20 cellular contexts compared by ENCODE assay signal in the genomic region with DNA sequence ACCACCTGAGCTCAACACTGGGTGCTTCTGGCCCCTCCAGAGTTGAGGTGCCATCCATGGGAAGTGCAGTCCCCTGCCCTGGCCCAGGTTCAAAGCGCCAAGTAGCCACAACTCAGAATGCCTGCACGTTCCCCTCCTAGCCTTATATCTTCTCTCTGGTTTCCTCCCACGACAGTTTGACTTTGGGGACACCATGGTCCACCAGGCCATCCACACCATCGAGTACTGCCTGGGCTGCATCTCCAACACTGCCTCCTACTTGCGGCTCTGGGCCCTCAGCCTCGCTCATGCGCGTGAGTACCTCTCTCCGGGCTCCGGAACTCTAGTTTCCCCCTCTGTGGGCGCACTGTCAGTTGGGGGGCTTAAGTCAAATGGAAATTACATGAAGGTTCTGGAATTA. TPM values are rescaled to one million over a fixed set of nuclear protein-coding genes. Genes with fewer than 3 reads are reported as not detected.
DNase-seq lines count a peak whose midpoint lies in the region; ATAC-seq and TF ChIP-seq lines count a peak whose summit lies in the region.
"Had no signal": no experiment of that assay in that cellular context is flagged by ENCODE, and none has a peak within 500 bp of the region (broad histone marks: within the 10 kb centered on the region; RNA-seq: fewer than 3 reads in every experiment).

No MANE protein-coding gene starts in this region.

- TF ChIP-seq CTCF in ascending aorta (IDR thresholded peaks at IDR 0.05), result no peak
- TF ChIP-seq CTCF in gastroesophageal sphincter (IDR thresholded peaks at IDR 0.05), result no peak
- TF ChIP-seq CTCF in upper lobe of right lung (IDR thresholded peaks at IDR 0.05), result no peak

- H3K4me3 ChIP-seq in ascending aorta, result no peak overlapping the region
- H3K4me3 ChIP-seq in gastroesophageal sphincter, result no peak overlapping the region
- H3K4me3 ChIP-seq in upper lobe of right lung, result no peak overlapping the region

- no peak for DNase-seq in ascending aorta (ENCODE audit: low spot score in 2 of 2)
- peak; percentile 57 for DNase-seq in posterior vena cava (ENCODE audit: low spot score)
- DNase-seq in upper lobe of right lung, result no peak
- DNase-seq in stimulated activated CD4-positive, alpha-beta T cell treated with anti-CD3 and anti-CD28 coated beads, Interleukin-1b, Interleukin-23, amount 100 ng/mL, for 48 hours, result no peak
- no peak for DNase-seq in HuH-7.5 (ENCODE audit: low spot score)
- DNase-seq: activated CD4-positive, alpha-beta T cell treated with anti-CD3 and anti-CD28 coated beads, Interleukin-2, amount 10 ng/mL, durations not matched to agents 7 days and 5 days; activated CD8-positive, alpha-beta memory T cell treated with anti-CD3 and anti-CD28 coated beads, Interleukin-2, amount 50 U/mL, for 48 hours; activated gamma-delta T cell; AML-193; anterior cingulate cortex; H9; left colon; NCI-H2081; NCI-H526; SHP77; stimulated activated CD4-positive, alpha-beta T cell treated with anti-CD3 and anti-CD28 coated beads, Interleukin-4, amount 100 ng/mL, for 1 hour; T-cell had no signal

- H3K27me3 ChIP-seq in ascending aorta (no peaks in the 10 kb centered on the region), gastroesophageal sphincter (no peaks in the 10 kb centered on the region), upper lobe of right lung (no peaks in the 10 kb centered on the region)

- H3K4me1 ChIP-seq in ascending aorta (peaks cover 28 to 56% of the 10 kb centered on the region in 2 donors), gastroesophageal sphincter (peaks cover 12 to 82% (median 24%) of the 10 kb centered on the region in 3 donors), upper lobe of right lung (peaks cover 32% of the 10 kb centered on the region)

- no peak for ATAC-seq in gastroesophageal sphincter
- no peak for ATAC-seq in upper lobe of right lung
- ATAC-seq in GM19023 (IDR thresholded peaks at IDR 0.05; ENCODE audit: unreplicated experiment), result no peak
- ATAC-seq: left colon, T-cell had no signal

- H3K36me3 ChIP-seq in ascending aorta (peaks cover 13 to 35% of the 10 kb centered on the region in 2 donors), gastroesophageal sphincter (peaks cover 0 to 64% of the 10 kb centered on the region in 2 donors), upper lobe of right lung (peaks cover 47% of the 10 kb centered on the region)

- intact Hi-C loops in ascending aorta (cut with DNase I) (no loop called here), posterior vena cava (cut with DNase I) (no loop called here), upper lobe of right lung (cut with DNase I) (loop anchor here (5.0 to 10.0 kb wide), 2 partner anchors 86 to 209 kb away; no protein-coding TSS in a partner anchor)

- no peaks in the 10 kb centered on the region for H3K9me3 ChIP-seq in ascending aorta
- H3K9me3 ChIP-seq in gastroesophageal sphincter, result no peaks in the 10 kb centered on the region
- H3K9me3 ChIP-seq in upper lobe of right lung, result no peaks in the 10 kb centered on the region

- TF ChIP-seq POLR2A in gastroesophageal sphincter (IDR thresholded peaks at IDR 0.05), result no peak

- no peak for TF ChIP-seq EP300 in gastroesophageal sphincter (IDR thresholded peaks at IDR 0.05)

- peak overlapping the region; percentile 69 to 73 for H3K27ac ChIP-seq in ascending aorta
- peak overlapping the region in 3 of 4 donors; percentile 58 to 98 (median 68) for H3K27ac ChIP-seq in gastroesophageal sphincter
- H3K27ac ChIP-seq in upper lobe of right lung, result peak overlapping the region; percentile 55
- H3K27ac ChIP-seq: KMS-11 had no signal

- WGBS in gastroesophageal sphincter (ENCODE audit: low coverage in 1 of 2), 2 donors, result 98% methylated on average over 7 of the region's 11 CpGs; no CpG with 5 or more reads in 1 of the 2 donors

RNA-seq across cellular contexts. Expression of a gene that starts 22.4 kb away (rescaled TPM):
- total RNA-seq in ascending aorta, result 94.7 TPM
- total RNA-seq in gastroesophageal sphincter, result 10 to 100 TPM; 31.9 to 46.9 (median 35.7) TPM
- 10 to 100 TPM; 27.1 to 36.0 TPM for total RNA-seq in posterior vena cava
- total RNA-seq in upper lobe of right lung, result 46.9 TPM

RNA-seq across cellular contexts. Expression of a gene that starts 39.0 kb away (rescaled TPM):
- total RNA-seq in ascending aorta (not detected), gastroesophageal sphincter (1 to 10 TPM in 1 of 4 donors, under 1 TPM in 3; 0.39 to 1.4 (median 0.69) TPM), posterior vena cava (1 to 10 TPM in 1 of 2 donors, under 1 TPM in 1; 0.67 to 1.2 TPM), upper lobe of right lung (1.4 TPM)

RNA-seq across cellular contexts. Expression of a gene that starts 48.3 kb away (rescaled TPM):
- 10.9 TPM for total RNA-seq in ascending aorta
- 10 to 100 TPM; 16.8 to 25.8 (median 19.9) TPM for total RNA-seq in gastroesophageal sphincter
- 10 to 100 TPM; 34.0 TPM for total RNA-seq in posterior vena cava
- 63.3 TPM for total RNA-seq in upper lobe of right lung

RNA-seq across cellular contexts. Expression of a gene that starts 53.2 kb away (rescaled TPM):
- total RNA-seq in ascending aorta (15.8 TPM), gastroesophageal sphincter (10 to 100 TPM; 24.4 to 33.9 (median 26.0) TPM), posterior vena cava (10 to 100 TPM; 27.5 to 28.5 TPM), upper lobe of right lung (61.3 TPM)

RNA-seq across cellular contexts. Expression of a gene that starts 55.0 kb away (rescaled TPM):
- 59.0 TPM for total RNA-seq in ascending aorta
- total RNA-seq in gastroesophageal sphincter, result 10 to 100 TPM; 47.5 to 84.5 (median 65.4) TPM
- total RNA-seq in posterior vena cava, result 10 to 100 TPM; 69.6 to 70.1 TPM
- total RNA-seq in upper lobe of right lung, result 109 TPM
